In genomic region chr16:83781-84615, GRCh38 we compare ENCODE assay signal across 8 cellular contexts.
DNase-seq lines count a peak whose midpoint lies in the region; ATAC-seq and TF ChIP-seq lines count a peak whose summit lies in the region.

No MANE protein-coding gene starts in this region.

- no peaks in the 10 kb centered on the region for H3K9me3 Mint-ChIP-seq in nephron progenitor cell

- H3K27ac Mint-ChIP-seq in nephron progenitor cell = peak overlapping the region; percentile 11

- peaks cover 7% of the 10 kb centered on the region for H3K36me3 Mint-ChIP-seq in nephron progenitor cell (ENCODE audit: low read depth)

- peaks cover 23% of the 10 kb centered on the region for H3K4me1 Mint-ChIP-seq in nephron progenitor cell

- H3K27me3 Mint-ChIP-seq in nephron progenitor cell (ENCODE audit: low read depth, poor library complexity) = no peaks in the 10 kb centered on the region

- DNase-seq in DMS53 (lab: John Stamatoyannopoulos, UW) (peak; percentile 95), NCI-H1105 treated with DMSO at 0.1 percent for 48 hours (lab: John Stamatoyannopoulos, UW) (peak; percentile 54), cardiac fibroblast (ENCODE audit: low read depth in 2 of 2) (peak; percentile 54), nephron progenitor cell (no peak), iPS-NIHi11 (ENCODE audit: low spot score) (no peak), cortex of kidney (lab: John Stamatoyannopoulos, UW) (no peak), NOMO-1 (lab: John Stamatoyannopoulos, UW; ENCODE audit: unreplicated experiment in 2 of 2) (no peak)

- TF ChIP-seq CTCF in cardiac fibroblast (IDR thresholded peaks at IDR 0.05; ENCODE audit: low read depth, low read length) = peak; percentile 3
- TF ChIP-seq CTCF in nephron progenitor cell (IDR thresholded peaks at IDR 0.05) = no peak

- no peak overlapping the region for H3K4me3 Mint-ChIP-seq in nephron progenitor cell

- ATAC-seq in GM19324 (IDR thresholded peaks at IDR 0.05; ENCODE audit: low FRiP score, unreplicated experiment) = no peak

- H3K4me3 ChIP-seq in cardiac fibroblast (replicated peaks in 1 of 2; ENCODE audit: low read depth in 2 of 2, low read length in 2 of 2) = no peak overlapping the region

Comparison
In these comparisons a context has a peak if more than half of its experiments do, and no peak if none do; other contexts are left out.
1. DNase-seq: peak in DMS53 (single experiment), NCI-H1105 treated with DMSO at 0.1 percent for 48 hours (single experiment) and cardiac fibroblast (2 of 2); none in nephron progenitor cell (single experiment), iPS-NIHi11 (single experiment), cortex of kidney (single experiment) and NOMO-1 (0 of 2).